Comparison of ENCODE assay signal across 9 cellular contexts in the genomic region with DNA sequence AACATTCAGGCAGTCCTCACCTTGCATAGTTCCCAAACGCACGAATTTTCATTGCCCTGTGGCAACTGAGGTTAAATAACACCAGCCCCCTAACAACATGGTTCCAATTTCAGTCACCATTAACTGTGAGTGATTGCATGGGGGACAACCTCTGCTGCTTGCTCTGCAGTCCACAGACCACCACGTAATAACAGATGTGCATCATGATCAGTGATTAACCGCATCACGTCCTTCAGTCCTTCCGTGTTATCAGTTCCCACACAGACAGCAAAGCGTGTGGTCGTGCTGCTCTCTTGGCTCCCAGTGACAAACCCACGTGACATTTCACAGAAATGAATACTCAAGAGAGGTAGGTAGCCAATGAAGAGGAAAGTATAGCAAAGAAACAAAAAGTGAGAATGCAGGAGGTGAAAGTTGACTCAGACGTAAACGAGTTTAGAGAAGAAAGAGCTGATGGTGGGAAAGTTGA.
A peak's percentile ranks its signal among the peaks of the same experiment; 100 is the strongest.
DNase-seq lines count a peak whose midpoint lies in the region; ATAC-seq and TF ChIP-seq lines count a peak whose summit lies in the region.
"Had no signal": no experiment of that assay in that cellular context is flagged by ENCODE, and none has a peak within 500 bp of the region (broad histone marks: within the 10 kb centered on the region; RNA-seq: fewer than 3 reads in every experiment).

No MANE protein-coding gene starts in this region.

- peak; percentile 25 for DNase-seq in NOMO-1 treated with dmso at 0.1 percent for 144 hours (lab: John Stamatoyannopoulos, UW; ENCODE audit: unreplicated experiment)
- no peak for DNase-seq in dedifferentiated amniotic fluid mesenchymal stem cell (ENCODE audit: extremely low spot score)
- DNase-seq in HPDE6-E6E7 (ENCODE audit: extremely low spot score), result no peak
- DNase-seq in H9, result no peak
- DNase-seq in smooth muscle cell (lab: John Stamatoyannopoulos, UW; ENCODE audit: unreplicated experiment), result no peak

- no peaks in the 10 kb centered on the region for H3K79me1 ChIP-seq in H9 (ENCODE audit: insufficient read depth, low read depth, low read length, poor library complexity, severe bottlenecking)

- H3K23ac ChIP-seq in H9 (ENCODE audit: insufficient read length, low read depth, low read length), result no peak overlapping the region

- no peak overlapping the region for H3K18ac ChIP-seq in H9 (ENCODE audit: insufficient read length, low read depth, low read length)

- H2BK15ac ChIP-seq in H9 (ENCODE audit: low read depth, low read length), result no peak overlapping the region

- H3K27ac ChIP-seq in H9 (ENCODE audit: insufficient read length, low read depth, low read length) (no peak overlapping the region), smooth muscle cell (ENCODE audit: low read depth) (no peak overlapping the region)

- H3K9ac ChIP-seq in H9 (ENCODE audit: extremely low read depth, insufficient read length, low read length) (no peak overlapping the region), smooth muscle cell (ENCODE audit: low read depth) (no peak overlapping the region)

- no peak overlapping the region for H3K4me3 ChIP-seq in smooth muscle cell

- peak; percentile 88 for ATAC-seq in GM18861 (IDR thresholded peaks at IDR 0.05; ENCODE audit: unreplicated experiment)
- peak; percentile 86 for ATAC-seq in GM21786 (IDR thresholded peaks at IDR 0.05; ENCODE audit: unreplicated experiment)

- no peak overlapping the region for H4K91ac ChIP-seq in H9 (ENCODE audit: insufficient read length, low read depth, low read length)

- TF ChIP-seq CTCF in nephron (IDR thresholded peaks at IDR 0.05; ENCODE audit: unreplicated experiment in 3 of 3) (no peak), H9 (conservative IDR thresholded peaks at IDR 0.05) (no peak), smooth muscle cell (IDR thresholded peaks at IDR 0.05; ENCODE audit: borderline replicate concordance, insufficient read depth, poor library complexity, severe bottlenecking) (no peak)

- H4K5ac ChIP-seq in H9 (ENCODE audit: insufficient read length, low read depth, low read length), result no peak overlapping the region

- peaks cover 22% of the 10 kb centered on the region for H3K27me3 Mint-ChIP-seq in nephron (ENCODE audit: low read depth)
- H3K27me3 Mint-ChIP-seq in H9 (ENCODE audit: low read depth), result peaks cover 9% of the 10 kb centered on the region

- no peaks in the 10 kb centered on the region for H3K36me3 ChIP-seq in smooth muscle cell (ENCODE audit: low read depth)

- H3K36me3 Mint-ChIP-seq in nephron (ENCODE audit: low read depth), result no peaks in the 10 kb centered on the region
- H3K36me3 Mint-ChIP-seq in H9 (ENCODE audit: insufficient read depth in 1 of 3, low read depth in 3 of 3), result peaks cover 0 to 13% (median 0%) of the 10 kb centered on the region in 3 experiments; a peak in 3 of 7 replicates

- H3K4ac ChIP-seq in H9 (ENCODE audit: low read depth, low read length), result no peak overlapping the region

- H3K4me2 ChIP-seq in H9 (ENCODE audit: insufficient read depth, insufficient read length, low read length) (no peak overlapping the region), smooth muscle cell (no peak overlapping the region)

- no peak overlapping the region for H3K56ac ChIP-seq in H9 (ENCODE audit: insufficient read length, low read depth, low read length)

- H2AK5ac ChIP-seq in H9 (ENCODE audit: insufficient read length, low read length), result no peak overlapping the region

- H3K9me3 ChIP-seq in H9 (ENCODE audit: control insufficient read depth, low read depth, low read length), result no peaks in the 10 kb centered on the region
- H3K9me3 ChIP-seq in smooth muscle cell (replicated peaks; ENCODE audit: low read depth), result no peaks in the 10 kb centered on the region

- H2AFZ ChIP-seq in H9 (ENCODE audit: low read length) (no peak overlapping the region), smooth muscle cell (ENCODE audit: low read depth) (no peak overlapping the region)

- H3K27ac Mint-ChIP-seq in nephron (peak overlapping the region; percentile 58 to 80 (median 73)), H9 (peak overlapping the region in 1 of 3 experiments; percentile 29; a peak in 2 of 7 replicates)

- WGBS in H9 (ENCODE audit: extremely low coverage, insufficient read length, low lambda C conversion rate), result no CpG with 5 or more reads among the region's 11 CpGs
- WGBS in smooth muscle cell (ENCODE audit: low lambda C conversion rate), result 80% methylated on average over 11 of the region's 11 CpGs

- H3K4me3 Mint-ChIP-seq in nephron (peak overlapping the region in 1 of 3 experiments; percentile 4), H9 (no peak overlapping the region)
- H3K4me3 Mint-ChIP-seq: neural crest cell had no signal

- H3K79me2 ChIP-seq in H9 (ENCODE audit: insufficient read depth, low read length) (no peaks in the 10 kb centered on the region), smooth muscle cell (ENCODE audit: low read depth) (no peaks in the 10 kb centered on the region)

- peaks cover 5% of the 10 kb centered on the region for H3F3A ChIP-seq in smooth muscle cell (ENCODE audit: low read depth)

- H3K4me1 Mint-ChIP-seq in nephron (peaks cover 64% of the 10 kb centered on the region), H9 (peaks cover 34 to 40% of the 10 kb centered on the region in 2 experiments)

- H4K20me1 ChIP-seq in H9 (ENCODE audit: control insufficient read depth, insufficient read depth, insufficient read length) (no peaks in the 10 kb centered on the region), smooth muscle cell (ENCODE audit: low read depth) (no peaks in the 10 kb centered on the region)

- H2BK20ac ChIP-seq in H9 (ENCODE audit: low read depth, low read length, poor library complexity, severe bottlenecking), result no peak overlapping the region

- H3K4me1 ChIP-seq in H9 (ENCODE audit: insufficient read depth, low read length) (no peaks in the 10 kb centered on the region; the same call in 1 of the 2 replicates), smooth muscle cell (ENCODE audit: low read depth) (peaks cover 10% of the 10 kb centered on the region)

- H2BK12ac ChIP-seq in H9 (ENCODE audit: insufficient read length, low read depth, low read length), result no peak overlapping the region

- no peak overlapping the region for H2BK120ac ChIP-seq in H9 (ENCODE audit: low read depth, low read length, poor library complexity, severe bottlenecking)

- no peak overlapping the region for H3T11ph ChIP-seq in H9 (ENCODE audit: low read length)

- H3K27me3 ChIP-seq in H9 (ENCODE audit: insufficient read depth, low read length) (no peaks in the 10 kb centered on the region), smooth muscle cell (ENCODE audit: low read depth) (no peaks in the 10 kb centered on the region)

- no peak overlapping the region for H2BK5ac ChIP-seq in H9 (ENCODE audit: insufficient read length, low read length)

- no peak overlapping the region for H4K8ac ChIP-seq in H9 (replicated peaks; ENCODE audit: insufficient read length, low read depth, low read length)

- H3K14ac ChIP-seq in H9 (ENCODE audit: insufficient read depth, low read length), result no peak overlapping the region

- H3K9me3 Mint-ChIP-seq in nephron, result no peaks in the 10 kb centered on the region
- H3K9me3 Mint-ChIP-seq in H9, result no peaks in the 10 kb centered on the region; a peak in 1 of 5 replicates

- peaks cover 8% of the 10 kb centered on the region for H3K23me2 ChIP-seq in H9 (ENCODE audit: insufficient read length, low read depth, low read length, poor library complexity, severe bottlenecking)
